1 cellular context compared by ENCODE assay signal in the genomic region with DNA sequence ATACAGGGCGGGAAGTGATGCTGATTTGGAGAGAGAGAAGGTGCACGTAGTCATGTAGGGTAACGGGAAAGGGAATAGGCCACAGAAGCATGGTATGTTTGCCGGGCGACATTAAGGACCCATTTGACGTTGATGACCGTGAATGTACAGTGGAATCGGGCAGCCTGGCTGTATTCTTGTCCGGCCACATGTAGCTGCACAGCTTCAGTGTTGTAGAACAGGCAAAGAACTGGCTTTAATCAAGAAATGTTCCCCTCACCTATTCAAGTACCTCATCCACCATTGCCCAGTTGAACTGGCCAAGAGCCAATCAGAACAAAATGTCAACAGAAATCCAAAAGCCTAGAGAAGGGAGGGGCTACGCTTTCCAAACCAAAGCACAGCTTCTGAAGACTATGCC.
TF ChIP-seq lines count a peak whose summit lies in the region.

No MANE protein-coding gene starts in this region.

TF ChIP-seq in GM23338, 12 proteins besides CTCF, POLR2A, EP300 and RAD21 (continued from another document):
- TF ChIP-seq, protein P1, sequence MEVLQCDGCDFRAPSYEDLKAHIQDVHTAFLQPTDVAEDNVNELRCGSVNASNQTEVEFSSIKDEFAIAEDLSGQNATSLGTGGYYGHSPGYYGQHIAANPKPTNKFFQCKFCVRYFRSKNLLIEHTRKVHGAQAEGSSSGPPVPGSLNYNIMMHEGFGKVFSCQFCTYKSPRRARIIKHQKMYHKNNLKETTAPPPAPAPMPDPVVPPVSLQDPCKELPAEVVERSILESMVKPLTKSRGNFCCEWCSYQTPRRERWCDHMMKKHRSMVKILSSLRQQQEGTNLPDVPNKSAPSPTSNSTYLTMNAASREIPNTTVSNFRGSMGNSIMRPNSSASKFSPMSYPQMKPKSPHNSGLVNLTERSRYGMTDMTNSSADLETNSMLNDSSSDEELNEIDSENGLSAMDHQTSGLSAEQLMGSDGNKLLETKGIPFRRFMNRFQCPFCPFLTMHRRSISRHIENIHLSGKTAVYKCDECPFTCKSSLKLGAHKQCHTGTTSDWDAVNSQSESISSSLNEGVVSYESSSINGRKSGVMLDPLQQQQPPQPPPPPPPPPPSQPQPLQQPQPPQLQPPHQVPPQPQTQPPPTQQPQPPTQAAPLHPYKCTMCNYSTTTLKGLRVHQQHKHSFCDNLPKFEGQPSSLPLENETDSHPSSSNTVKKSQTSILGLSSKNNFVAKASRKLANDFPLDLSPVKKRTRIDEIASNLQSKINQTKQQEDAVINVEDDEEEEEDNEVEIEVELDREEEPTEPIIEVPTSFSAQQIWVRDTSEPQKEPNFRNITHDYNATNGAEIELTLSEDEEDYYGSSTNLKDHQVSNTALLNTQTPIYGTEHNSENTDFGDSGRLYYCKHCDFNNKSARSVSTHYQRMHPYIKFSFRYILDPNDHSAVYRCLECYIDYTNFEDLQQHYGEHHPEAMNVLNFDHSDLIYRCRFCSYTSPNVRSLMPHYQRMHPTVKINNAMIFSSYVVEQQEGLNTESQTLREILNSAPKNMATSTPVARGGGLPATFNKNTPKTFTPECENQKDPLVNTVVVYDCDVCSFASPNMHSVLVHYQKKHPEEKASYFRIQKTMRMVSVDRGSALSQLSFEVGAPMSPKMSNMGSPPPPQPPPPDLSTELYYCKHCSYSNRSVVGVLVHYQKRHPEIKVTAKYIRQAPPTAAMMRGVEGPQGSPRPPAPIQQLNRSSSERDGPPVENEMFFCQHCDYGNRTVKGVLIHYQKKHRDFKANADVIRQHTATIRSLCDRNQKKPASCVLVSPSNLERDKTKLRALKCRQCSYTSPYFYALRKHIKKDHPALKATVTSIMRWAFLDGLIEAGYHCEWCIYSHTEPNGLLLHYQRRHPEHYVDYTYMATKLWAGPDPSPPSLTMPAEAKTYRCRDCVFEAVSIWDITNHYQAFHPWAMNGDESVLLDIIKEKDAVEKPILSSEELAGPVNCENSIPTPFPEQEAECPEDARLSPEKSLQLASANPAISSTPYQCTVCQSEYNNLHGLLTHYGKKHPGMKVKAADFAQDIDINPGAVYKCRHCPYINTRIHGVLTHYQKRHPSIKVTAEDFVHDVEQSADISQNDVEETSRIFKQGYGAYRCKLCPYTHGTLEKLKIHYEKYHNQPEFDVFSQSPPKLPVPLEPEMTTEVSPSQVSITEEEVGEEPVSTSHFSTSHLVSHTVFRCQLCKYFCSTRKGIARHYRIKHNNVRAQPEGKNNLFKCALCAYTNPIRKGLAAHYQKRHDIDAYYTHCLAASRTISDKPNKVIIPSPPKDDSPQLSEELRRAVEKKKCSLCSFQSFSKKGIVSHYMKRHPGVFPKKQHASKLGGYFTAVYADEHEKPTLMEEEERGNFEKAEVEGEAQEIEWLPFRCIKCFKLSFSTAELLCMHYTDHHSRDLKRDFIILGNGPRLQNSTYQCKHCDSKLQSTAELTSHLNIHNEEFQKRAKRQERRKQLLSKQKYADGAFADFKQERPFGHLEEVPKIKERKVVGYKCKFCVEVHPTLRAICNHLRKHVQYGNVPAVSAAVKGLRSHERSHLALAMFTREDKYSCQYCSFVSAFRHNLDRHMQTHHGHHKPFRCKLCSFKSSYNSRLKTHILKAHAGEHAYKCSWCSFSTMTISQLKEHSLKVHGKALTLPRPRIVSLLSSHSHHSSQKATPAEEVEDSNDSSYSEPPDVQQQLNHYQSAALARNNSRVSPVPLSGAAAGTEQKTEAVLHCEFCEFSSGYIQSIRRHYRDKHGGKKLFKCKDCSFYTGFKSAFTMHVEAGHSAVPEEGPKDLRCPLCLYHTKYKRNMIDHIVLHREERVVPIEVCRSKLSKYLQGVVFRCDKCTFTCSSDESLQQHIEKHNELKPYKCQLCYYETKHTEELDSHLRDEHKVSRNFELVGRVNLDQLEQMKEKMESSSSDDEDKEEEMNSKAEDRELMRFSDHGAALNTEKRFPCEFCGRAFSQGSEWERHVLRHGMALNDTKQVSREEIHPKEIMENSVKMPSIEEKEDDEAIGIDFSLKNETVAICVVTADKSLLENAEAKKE (CRISPR knock-in tag; IDR thresholded peaks at IDR 0.05) = no peak
- no peak for TF ChIP-seq ZNF331 (CRISPR knock-in tag; IDR thresholded peaks at IDR 0.05; ENCODE audit: low read depth)
- no peak for TF ChIP-seq EZH2phosphoT487 (IDR thresholded peaks at IDR 0.05; ENCODE audit: unreplicated experiment)
- TF ChIP-seq POLR2AphosphoS5 (IDR thresholded peaks at IDR 0.05; ENCODE audit: low read depth) = no peak
- no peak for TF ChIP-seq CREB1 (CRISPR knock-in tag; IDR thresholded peaks at IDR 0.05; ENCODE audit: low read depth)
- no peak for TF ChIP-seq NANOG (IDR thresholded peaks at IDR 0.05; ENCODE audit: borderline replicate concordance)
- TF ChIP-seq, protein P2, sequence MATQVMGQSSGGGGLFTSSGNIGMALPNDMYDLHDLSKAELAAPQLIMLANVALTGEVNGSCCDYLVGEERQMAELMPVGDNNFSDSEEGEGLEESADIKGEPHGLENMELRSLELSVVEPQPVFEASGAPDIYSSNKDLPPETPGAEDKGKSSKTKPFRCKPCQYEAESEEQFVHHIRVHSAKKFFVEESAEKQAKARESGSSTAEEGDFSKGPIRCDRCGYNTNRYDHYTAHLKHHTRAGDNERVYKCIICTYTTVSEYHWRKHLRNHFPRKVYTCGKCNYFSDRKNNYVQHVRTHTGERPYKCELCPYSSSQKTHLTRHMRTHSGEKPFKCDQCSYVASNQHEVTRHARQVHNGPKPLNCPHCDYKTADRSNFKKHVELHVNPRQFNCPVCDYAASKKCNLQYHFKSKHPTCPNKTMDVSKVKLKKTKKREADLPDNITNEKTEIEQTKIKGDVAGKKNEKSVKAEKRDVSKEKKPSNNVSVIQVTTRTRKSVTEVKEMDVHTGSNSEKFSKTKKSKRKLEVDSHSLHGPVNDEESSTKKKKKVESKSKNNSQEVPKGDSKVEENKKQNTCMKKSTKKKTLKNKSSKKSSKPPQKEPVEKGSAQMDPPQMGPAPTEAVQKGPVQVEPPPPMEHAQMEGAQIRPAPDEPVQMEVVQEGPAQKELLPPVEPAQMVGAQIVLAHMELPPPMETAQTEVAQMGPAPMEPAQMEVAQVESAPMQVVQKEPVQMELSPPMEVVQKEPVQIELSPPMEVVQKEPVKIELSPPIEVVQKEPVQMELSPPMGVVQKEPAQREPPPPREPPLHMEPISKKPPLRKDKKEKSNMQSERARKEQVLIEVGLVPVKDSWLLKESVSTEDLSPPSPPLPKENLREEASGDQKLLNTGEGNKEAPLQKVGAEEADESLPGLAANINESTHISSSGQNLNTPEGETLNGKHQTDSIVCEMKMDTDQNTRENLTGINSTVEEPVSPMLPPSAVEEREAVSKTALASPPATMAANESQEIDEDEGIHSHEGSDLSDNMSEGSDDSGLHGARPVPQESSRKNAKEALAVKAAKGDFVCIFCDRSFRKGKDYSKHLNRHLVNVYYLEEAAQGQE (IDR thresholded peaks at IDR 0.05; ENCODE audit: unreplicated experiment) = no peak
- TF ChIP-seq, protein P3, sequence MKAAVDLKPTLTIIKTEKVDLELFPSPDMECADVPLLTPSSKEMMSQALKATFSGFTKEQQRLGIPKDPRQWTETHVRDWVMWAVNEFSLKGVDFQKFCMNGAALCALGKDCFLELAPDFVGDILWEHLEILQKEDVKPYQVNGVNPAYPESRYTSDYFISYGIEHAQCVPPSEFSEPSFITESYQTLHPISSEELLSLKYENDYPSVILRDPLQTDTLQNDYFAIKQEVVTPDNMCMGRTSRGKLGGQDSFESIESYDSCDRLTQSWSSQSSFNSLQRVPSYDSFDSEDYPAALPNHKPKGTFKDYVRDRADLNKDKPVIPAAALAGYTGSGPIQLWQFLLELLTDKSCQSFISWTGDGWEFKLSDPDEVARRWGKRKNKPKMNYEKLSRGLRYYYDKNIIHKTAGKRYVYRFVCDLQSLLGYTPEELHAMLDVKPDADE (IDR thresholded peaks at IDR 0.05) = no peak
- no peak for TF ChIP-seq STAT1 (IDR thresholded peaks at IDR 0.05; ENCODE audit: unreplicated experiment)
- TF ChIP-seq EZH2 (IDR thresholded peaks at IDR 0.05; ENCODE audit: low read depth, unreplicated experiment) = no peak
